ENCODE assay signal across 21 cellular contexts in genomic region chr6:36621371-36621855, GRCh38. TPM values are rescaled to one million over a fixed set of nuclear protein-coding genes. Genes with fewer than 3 reads are reported as not detected.
DNase-seq lines count a peak whose midpoint lies in the region; ATAC-seq, FAIRE-seq and TF ChIP-seq lines count a peak whose summit lies in the region.
"Had no signal": no experiment of that assay in that cellular context is flagged by ENCODE, and none has a peak within 500 bp of the region (broad histone marks: within the 10 kb centered on the region; RNA-seq: fewer than 3 reads in every experiment).

No MANE protein-coding gene starts in this region.

- H3K23ac ChIP-seq in IMR-90 (ENCODE audit: low read depth, low read length) = no peak overlapping the region

- H2BK20ac ChIP-seq in IMR-90 (ENCODE audit: low read depth, low read length) = no peak overlapping the region

- H2AK9ac ChIP-seq in IMR-90 (replicated peaks; ENCODE audit: low read depth, low read length, poor library complexity) = peak overlapping the region; percentile 73

- H4K5ac ChIP-seq in IMR-90 (ENCODE audit: low read depth, low read length) = no peak overlapping the region

- intact Hi-C loops in IMR-90 (cut with micrococcal nuclease) = loop anchor here (10.0 kb wide), 1 partner anchor 393 kb away; no protein-coding TSS in a partner anchor

- peak overlapping the region in 9 of 11 experiments; percentile 61 to 85 (median 79); a peak in 18 of 22 replicates for H3K27ac ChIP-seq in BLaER1 treated with 17β-estradiol and CSF1 and Interleukin-3, amounts not matched to agents 10 nM and 100 nM
- H3K27ac ChIP-seq in IMR-90 (ENCODE audit: insufficient read depth, low read length) = no peak overlapping the region
- peak overlapping the region in 1 of 2 donors; percentile 86 for H3K27ac ChIP-seq in small intestine (ENCODE audit: low read depth in 1 of 2, low read length in 1 of 2)
- H3K27ac ChIP-seq: C4-2B had no signal

- H3K9me3 ChIP-seq in BLaER1 treated with 17β-estradiol and CSF1 and Interleukin-3, amounts not matched to agents 10 nM and 100 nM (replicated peaks in 1 of 11) = no peaks in the 10 kb centered on the region
- no peaks in the 10 kb centered on the region for H3K9me3 ChIP-seq in IMR-90 (ENCODE audit: control insufficient read depth, insufficient read depth, low read length)
- no peaks in the 10 kb centered on the region for H3K9me3 ChIP-seq in small intestine (ENCODE audit: control insufficient read depth, low read depth)

- CTCF ChIA-PET in IMR-90 (lab: Yijun Ruan, JAX) = no interaction called here

- no peak overlapping the region for H4K8ac ChIP-seq in IMR-90 (ENCODE audit: low read depth in 2 of 2, low read length in 2 of 2)

- peak overlapping the region; percentile 80 to 99 (median 94) for H3K4me2 ChIP-seq in BLaER1 treated with 17β-estradiol and CSF1 and Interleukin-3, amounts not matched to agents 10 nM and 100 nM
- no peak overlapping the region for H3K4me2 ChIP-seq in IMR-90 (ENCODE audit: low read depth, low read length)

- no peak for TF ChIP-seq RAD21 in IMR-90 (IDR thresholded peaks at IDR 0.05; ENCODE audit: low read length)

- DNase-seq in IMR-90 (no peak), islet precursor cell (peak; percentile 35), small intestine (peak; percentile 85), NCI-H2171 (lab: John Stamatoyannopoulos, UW) (no peak)
- DNase-seq: ACHN; Karpas-422; NCI-H1105 treated with DMSO at 0.1 percent for 48 hours; NCI-H2029 treated with DMSO at 0.1 percent for 48 hours; NCI-H345; NCI-H524; NCI-H774; NK-92 treated with Interleukin-12 subunit alpha and Interleukin-12 subunit beta, amount 100 ng/mL, for 24 hours had no signal

- no peak overlapping the region for H4K91ac ChIP-seq in IMR-90 (ENCODE audit: insufficient read depth, low read depth, low read length)

- no peak overlapping the region for H3K14ac ChIP-seq in IMR-90 (replicated peaks; ENCODE audit: low read depth, low read length)

- no peak overlapping the region for H2BK15ac ChIP-seq in IMR-90 (ENCODE audit: low read depth, low read length)

- H3K4me1 ChIP-seq in BLaER1 treated with 17β-estradiol and CSF1 and Interleukin-3, amounts not matched to agents 10 nM and 100 nM = peaks cover 68 to 99% (median 96%) of the 10 kb centered on the region in 10 experiments
- H3K4me1 ChIP-seq in IMR-90 (ENCODE audit: control insufficient read depth, insufficient read depth, low read length) = peaks cover 10% of the 10 kb centered on the region
- peaks cover 0 to 5% of the 10 kb centered on the region in 2 donors for H3K4me1 ChIP-seq in small intestine (ENCODE audit: control insufficient read depth in 2 of 2, insufficient read depth in 1 of 2, low read depth in 1 of 2, low read length in 1 of 2)

- no peaks in the 10 kb centered on the region for H3K36me3 ChIP-seq in BLaER1 treated with 17β-estradiol and CSF1 and Interleukin-3, amounts not matched to agents 10 nM and 100 nM
- H3K36me3 ChIP-seq in IMR-90 (ENCODE audit: control insufficient read depth, insufficient read depth, low read length) (no peaks in the 10 kb centered on the region), small intestine (ENCODE audit: control insufficient read depth in 2 of 2, insufficient read depth in 2 of 2, low read length in 2 of 2) (no peaks in the 10 kb centered on the region)

- H2AFZ ChIP-seq in IMR-90 (replicated peaks; ENCODE audit: low read length, poor library complexity) = no peak overlapping the region

- H3K18ac ChIP-seq in IMR-90 (ENCODE audit: low read depth, low read length) = no peak overlapping the region

- no peak overlapping the region for H2AK5ac ChIP-seq in IMR-90 (ENCODE audit: low read depth, low read length)

- H3K9ac ChIP-seq in BLaER1 treated with 17β-estradiol and CSF1 and Interleukin-3, amounts not matched to agents 10 nM and 100 nM = peak overlapping the region in 4 of 11 experiments; percentile 16 to 74 (median 34); a peak in 5 of 22 replicates
- no peak overlapping the region for H3K9ac ChIP-seq in IMR-90 (ENCODE audit: low read depth, low read length)

- in situ Hi-C loops in IMR-90 (cut with MboI; ENCODE audit: low sequenced_read_pairs) = loop anchor here (5.0 kb wide), 3 partner anchors 61 to 136 kb away; no protein-coding TSS in a partner anchor

- peaks cover 8% of the 10 kb centered on the region; the same call in 1 of the 2 replicates for H3K9me1 ChIP-seq in IMR-90 (ENCODE audit: insufficient read depth, low read length)

- no peak for TF ChIP-seq POLR2A in IMR-90 (IDR thresholded peaks at IDR 0.05; ENCODE audit: low read depth, low read length)

- no peak for TF ChIP-seq CTCF in IMR-90 (conservative IDR thresholded peaks at IDR 0.05; ENCODE audit: low read depth, low read length)

- BruUV-seq in IMR-90 (replicated peaks; lab: Mats Ljungman, UMichigan) = no TSS peak

- no peaks in the 10 kb centered on the region for H3K27me3 ChIP-seq in BLaER1 treated with 17β-estradiol and CSF1 and Interleukin-3, amounts not matched to agents 10 nM and 100 nM
- H3K27me3 ChIP-seq in IMR-90 (ENCODE audit: control insufficient read depth, insufficient read depth, low read length) = no peaks in the 10 kb centered on the region
- H3K27me3 ChIP-seq in small intestine (ENCODE audit: control insufficient read depth in 2 of 2, insufficient read depth in 2 of 2, low read length in 2 of 2) = no peaks in the 10 kb centered on the region

- dilution Hi-C loops in IMR-90 (cut with HindIII; ENCODE audit: low sequenced_read_pairs, unreplicated experiment) = no loop called here

- peaks cover 0 to 27% of the 10 kb centered on the region in 2 experiments; a peak in 2 of 4 replicates for H3K79me1 ChIP-seq in IMR-90 (ENCODE audit: low read depth in 1 of 2, low read length in 2 of 2)

- H2BK5ac ChIP-seq in IMR-90 (ENCODE audit: low read depth, low read length, poor library complexity, severe bottlenecking) = no peak overlapping the region

- no peak overlapping the region for H3K4me3 ChIP-seq in BLaER1 treated with 17β-estradiol and CSF1 and Interleukin-3, amounts not matched to agents 10 nM and 100 nM
- H3K4me3 ChIP-seq in IMR-90 (ENCODE audit: insufficient read depth, low read depth, low read length) (no peak overlapping the region), small intestine (ENCODE audit: low read depth in 1 of 2, low read length in 2 of 2) (no peak overlapping the region)

- no peak overlapping the region for H2BK120ac ChIP-seq in IMR-90 (ENCODE audit: low read depth, low read length)

- POLR2A ChIA-PET in IMR-90 (lab: Charles Lee; ENCODE audit: unreplicated experiment) = no interaction called here

- peaks cover 0 to 26% (median 0%) of the 10 kb centered on the region in 11 experiments; a peak in 5 of 22 replicates for H4K20me1 ChIP-seq in BLaER1 treated with 17β-estradiol and CSF1 and Interleukin-3, amounts not matched to agents 10 nM and 100 nM
- H4K20me1 ChIP-seq in IMR-90 (ENCODE audit: insufficient read depth, low read length) = peaks cover 24% of the 10 kb centered on the region; the same call in 1 of the 2 replicates

- ATAC-seq in IMR-90 (ENCODE audit: low read depth) (no peak), HG02938 (IDR thresholded peaks at IDR 0.05; ENCODE audit: unreplicated experiment) (no peak), HG03139 (IDR thresholded peaks at IDR 0.05; ENCODE audit: unreplicated experiment) (no peak), GM21529 (IDR thresholded peaks at IDR 0.05; ENCODE audit: unreplicated experiment) (no peak)
- ATAC-seq: HCT116 had no signal

- H3K56ac ChIP-seq in IMR-90 (ENCODE audit: extremely low read depth, insufficient read depth, low read length) = no peak overlapping the region

- 91% methylated on average over 5 of the region's 7 CpGs; no CpG with 5 or more reads in 1 of the 2 experiments for WGBS in IMR-90 (ENCODE audit: extremely low coverage in 2 of 2, insufficient read length in 1 of 2), 2 experiments
- WGBS in small intestine, 3 donors = 53 to 82% (median 65%) methylated on average over 7 of the region's 7 CpGs

- no peak for FAIRE-seq in small intestine (lab: Jason Lieb, UNC)
- FAIRE-seq: G401.6, GM12892, H1 had no signal

- H3K4ac ChIP-seq in IMR-90 (ENCODE audit: low read depth, low read length) = no peak overlapping the region

TF ChIP-seq in IMR-90, 13 proteins besides CTCF, POLR2A, EP300 and RAD21:
- no peak for TF ChIP-seq NFE2L2 (IDR thresholded peaks at IDR 0.05; ENCODE audit: low read depth, low read length)
- no peak for TF ChIP-seq FOS (IDR thresholded peaks at IDR 0.05; ENCODE audit: low read depth, low read length)
- no peak for TF ChIP-seq BHLHE40 (IDR thresholded peaks at IDR 0.05; ENCODE audit: low read depth, low read length)
- TF ChIP-seq MAZ (IDR thresholded peaks at IDR 0.05; ENCODE audit: borderline replicate concordance, low read depth, low read length) = no peak
- TF ChIP-seq, protein P1, sequence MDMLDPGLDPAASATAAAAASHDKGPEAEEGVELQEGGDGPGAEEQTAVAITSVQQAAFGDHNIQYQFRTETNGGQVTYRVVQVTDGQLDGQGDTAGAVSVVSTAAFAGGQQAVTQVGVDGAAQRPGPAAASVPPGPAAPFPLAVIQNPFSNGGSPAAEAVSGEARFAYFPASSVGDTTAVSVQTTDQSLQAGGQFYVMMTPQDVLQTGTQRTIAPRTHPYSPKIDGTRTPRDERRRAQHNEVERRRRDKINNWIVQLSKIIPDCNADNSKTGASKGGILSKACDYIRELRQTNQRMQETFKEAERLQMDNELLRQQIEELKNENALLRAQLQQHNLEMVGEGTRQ (IDR thresholded peaks at IDR 0.05; ENCODE audit: low read depth, low read length) = no peak
- TF ChIP-seq CHD1 (IDR thresholded peaks at IDR 0.05; ENCODE audit: low read depth, low read length) = no peak
- no peak for TF ChIP-seq RCOR1 (IDR thresholded peaks at IDR 0.05; ENCODE audit: insufficient replicate concordance, low read length)

RNA-seq across cellular contexts. Expression of gene SRSF3, which starts 27.3 kb away (rescaled TPM):
- total RNA-seq in IMR-90 (2012; rRNA removed) = 237 and 256 TPM in 2 replicates
- polyA plus RNA-seq in IMR-90 (2012; rRNA removed) (297 and 394 TPM in 2 replicates), small intestine (100 to 1,000 TPM; 115 to 311 (median 126) TPM)
- 52.5 and 172 TPM in 2 replicates for polyA plus RNA-seq in IMR-90 (2012; cell fraction: cytosol; rRNA removed)
- 113 and 275 TPM in 2 replicates for polyA plus RNA-seq in IMR-90 (2012; cell fraction: nucleus; rRNA removed; ENCODE audit: low replicate concordance)

RNA-seq across cellular contexts. Expression of gene CDKN1A, which starts 57.1 kb away (rescaled TPM):
- 155 and 171 TPM in 2 replicates for total RNA-seq in IMR-90 (2012; rRNA removed)
- polyA plus RNA-seq in IMR-90 (2012; rRNA removed) (558 and 576 TPM in 2 replicates), small intestine (100 to 1,000 TPM in 2 of 3 donors, 10 to 100 TPM in 1; 96.8 to 464 (median 327) TPM)
- 616 and 909 TPM in 2 replicates for polyA plus RNA-seq in IMR-90 (2012; cell fraction: cytosol; rRNA removed)
- polyA plus RNA-seq in IMR-90 (2012; cell fraction: nucleus; rRNA removed; ENCODE audit: low replicate concordance) = 366 and 434 TPM in 2 replicates

Comparison
In these comparisons a context has a peak if more than half of its experiments do, and no peak if none do; other contexts are left out.
1. DNase-seq: peak in islet precursor cell (single experiment) and small intestine (single experiment); none in IMR-90 (single experiment) and NCI-H2171 (single experiment).